In genomic region chr10:107914450-107915276, GRCh38 we compare ENCODE assay signal across 1 cellular context.
TF ChIP-seq lines count a peak whose summit lies in the region.

No MANE protein-coding gene starts in this region.

TF ChIP-seq in WTC11, 78 proteins besides CTCF, POLR2A, EP300 and RAD21 (continued from another document and continues in another):
- TF ChIP-seq ZNF425 (CRISPR knock-in tag; conservative IDR thresholded peaks at IDR 0.05) (no peak), ZNF317 (CRISPR knock-in tag; IDR thresholded peaks at IDR 0.05; ENCODE audit: borderline replicate concordance, low read depth) (peak; percentile 28; the same call in 1 of the 2 replicates), ETV6 (CRISPR knock-in tag; IDR thresholded peaks at IDR 0.05) (peak; percentile 63), NFE2L1 (CRISPR knock-in tag; IDR thresholded peaks at IDR 0.05) (no peak), ZNF219 (CRISPR knock-in tag; IDR thresholded peaks at IDR 0.05; ENCODE audit: borderline replicate concordance) (no peak), FOXP1 (CRISPR knock-in tag; IDR thresholded peaks at IDR 0.05; ENCODE audit: borderline replicate concordance) (peak; percentile 56; the same call in 1 of the 2 replicates), RORB (CRISPR knock-in tag; IDR thresholded peaks at IDR 0.05) (no peak), FOXP4 (CRISPR knock-in tag; IDR thresholded peaks at IDR 0.05) (peak; percentile 40; the same call in 1 of the 2 replicates), ARID4B (CRISPR knock-in tag; IDR thresholded peaks at IDR 0.05; ENCODE audit: borderline replicate concordance) (no peak), SMAD3 (CRISPR knock-in tag; IDR thresholded peaks at IDR 0.05; ENCODE audit: borderline replicate concordance) (no peak), ZNF232 (CRISPR knock-in tag; IDR thresholded peaks at IDR 0.05) (no peak), CBFB (CRISPR knock-in tag; IDR thresholded peaks at IDR 0.05; ENCODE audit: low read depth) (no peak), E2F1 (CRISPR knock-in tag; IDR thresholded peaks at IDR 0.05) (no peak), TCF7 (CRISPR knock-in tag; IDR thresholded peaks at IDR 0.05; ENCODE audit: low read depth) (no peak), ZNF121 (CRISPR knock-in tag; IDR thresholded peaks at IDR 0.05) (0 out of 2 replicates have a peak, but pooled peaks have one; percentile 15), KAT7 (CRISPR knock-in tag; IDR thresholded peaks at IDR 0.05; ENCODE audit: borderline replicate concordance) (no peak; the same call in none of the 2 replicates), NR2C2 (CRISPR knock-in tag; IDR thresholded peaks at IDR 0.05) (no peak), RELA (CRISPR knock-in tag; IDR thresholded peaks at IDR 0.05; ENCODE audit: borderline replicate concordance) (0 out of 2 replicates have a peak, but pooled peaks have one; percentile 49), SOX15 (CRISPR knock-in tag; IDR thresholded peaks at IDR 0.05) (no peak), ZNF423 (CRISPR knock-in tag; IDR thresholded peaks at IDR 0.05) (0 out of 2 replicates have a peak, but pooled peaks have one; percentile 31), ZNF671 (CRISPR knock-in tag; IDR thresholded peaks at IDR 0.05) (no peak), ZNF138 (CRISPR knock-in tag; conservative IDR thresholded peaks at IDR 0.05) (peak; percentile 84; the same call in 1 of the 2 replicates), STAT6 (CRISPR knock-in tag; conservative IDR thresholded peaks at IDR 0.05; ENCODE audit: low read depth) (no peak), ELF4 (CRISPR knock-in tag; IDR thresholded peaks at IDR 0.05; ENCODE audit: low read depth) (peak; percentile 75; the same call in 1 of the 2 replicates), GABPB1 (CRISPR knock-in tag; IDR thresholded peaks at IDR 0.05) (no peak), ESRRA (CRISPR knock-in tag; IDR thresholded peaks at IDR 0.05; ENCODE audit: borderline replicate concordance) (0 out of 2 replicates have a peak, but pooled peaks have one; percentile 67), FOXK1 (CRISPR knock-in tag; IDR thresholded peaks at IDR 0.05) (no peak; the same call in 1 of the 2 replicates)
- TF ChIP-seq, protein P1, sequence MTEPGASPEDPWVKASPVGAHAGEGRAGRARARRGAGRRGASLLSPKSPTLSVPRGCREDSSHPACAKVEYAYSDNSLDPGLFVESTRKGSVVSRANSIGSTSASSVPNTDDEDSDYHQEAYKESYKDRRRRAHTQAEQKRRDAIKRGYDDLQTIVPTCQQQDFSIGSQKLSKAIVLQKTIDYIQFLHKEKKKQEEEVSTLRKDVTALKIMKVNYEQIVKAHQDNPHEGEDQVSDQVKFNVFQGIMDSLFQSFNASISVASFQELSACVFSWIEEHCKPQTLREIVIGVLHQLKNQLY (CRISPR knock-in tag; IDR thresholded peaks at IDR 0.05), result 0 out of 2 replicates have a peak, but pooled peaks have one; percentile 56
- TF ChIP-seq, protein P2, sequence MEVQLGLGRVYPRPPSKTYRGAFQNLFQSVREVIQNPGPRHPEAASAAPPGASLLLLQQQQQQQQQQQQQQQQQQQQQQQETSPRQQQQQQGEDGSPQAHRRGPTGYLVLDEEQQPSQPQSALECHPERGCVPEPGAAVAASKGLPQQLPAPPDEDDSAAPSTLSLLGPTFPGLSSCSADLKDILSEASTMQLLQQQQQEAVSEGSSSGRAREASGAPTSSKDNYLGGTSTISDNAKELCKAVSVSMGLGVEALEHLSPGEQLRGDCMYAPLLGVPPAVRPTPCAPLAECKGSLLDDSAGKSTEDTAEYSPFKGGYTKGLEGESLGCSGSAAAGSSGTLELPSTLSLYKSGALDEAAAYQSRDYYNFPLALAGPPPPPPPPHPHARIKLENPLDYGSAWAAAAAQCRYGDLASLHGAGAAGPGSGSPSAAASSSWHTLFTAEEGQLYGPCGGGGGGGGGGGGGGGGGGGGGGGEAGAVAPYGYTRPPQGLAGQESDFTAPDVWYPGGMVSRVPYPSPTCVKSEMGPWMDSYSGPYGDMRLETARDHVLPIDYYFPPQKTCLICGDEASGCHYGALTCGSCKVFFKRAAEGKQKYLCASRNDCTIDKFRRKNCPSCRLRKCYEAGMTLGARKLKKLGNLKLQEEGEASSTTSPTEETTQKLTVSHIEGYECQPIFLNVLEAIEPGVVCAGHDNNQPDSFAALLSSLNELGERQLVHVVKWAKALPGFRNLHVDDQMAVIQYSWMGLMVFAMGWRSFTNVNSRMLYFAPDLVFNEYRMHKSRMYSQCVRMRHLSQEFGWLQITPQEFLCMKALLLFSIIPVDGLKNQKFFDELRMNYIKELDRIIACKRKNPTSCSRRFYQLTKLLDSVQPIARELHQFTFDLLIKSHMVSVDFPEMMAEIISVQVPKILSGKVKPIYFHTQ (CRISPR knock-in tag; IDR thresholded peaks at IDR 0.05), result no peak
- TF ChIP-seq, protein P3, sequence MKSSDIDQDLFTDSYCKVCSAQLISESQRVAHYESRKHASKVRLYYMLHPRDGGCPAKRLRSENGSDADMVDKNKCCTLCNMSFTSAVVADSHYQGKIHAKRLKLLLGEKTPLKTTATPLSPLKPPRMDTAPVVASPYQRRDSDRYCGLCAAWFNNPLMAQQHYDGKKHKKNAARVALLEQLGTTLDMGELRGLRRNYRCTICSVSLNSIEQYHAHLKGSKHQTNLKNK (CRISPR knock-in tag; IDR thresholded peaks at IDR 0.05), result no peak
- TF ChIP-seq, protein P4, sequence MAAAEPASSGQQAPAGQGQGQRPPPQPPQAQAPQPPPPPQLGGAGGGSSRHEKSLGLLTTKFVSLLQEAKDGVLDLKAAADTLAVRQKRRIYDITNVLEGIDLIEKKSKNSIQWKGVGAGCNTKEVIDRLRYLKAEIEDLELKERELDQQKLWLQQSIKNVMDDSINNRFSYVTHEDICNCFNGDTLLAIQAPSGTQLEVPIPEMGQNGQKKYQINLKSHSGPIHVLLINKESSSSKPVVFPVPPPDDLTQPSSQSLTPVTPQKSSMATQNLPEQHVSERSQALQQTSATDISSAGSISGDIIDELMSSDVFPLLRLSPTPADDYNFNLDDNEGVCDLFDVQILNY (CRISPR knock-in tag; IDR thresholded peaks at IDR 0.05), result 0 out of 2 replicates have a peak, but pooled peaks have one; percentile 23
- TF ChIP-seq, protein P5, sequence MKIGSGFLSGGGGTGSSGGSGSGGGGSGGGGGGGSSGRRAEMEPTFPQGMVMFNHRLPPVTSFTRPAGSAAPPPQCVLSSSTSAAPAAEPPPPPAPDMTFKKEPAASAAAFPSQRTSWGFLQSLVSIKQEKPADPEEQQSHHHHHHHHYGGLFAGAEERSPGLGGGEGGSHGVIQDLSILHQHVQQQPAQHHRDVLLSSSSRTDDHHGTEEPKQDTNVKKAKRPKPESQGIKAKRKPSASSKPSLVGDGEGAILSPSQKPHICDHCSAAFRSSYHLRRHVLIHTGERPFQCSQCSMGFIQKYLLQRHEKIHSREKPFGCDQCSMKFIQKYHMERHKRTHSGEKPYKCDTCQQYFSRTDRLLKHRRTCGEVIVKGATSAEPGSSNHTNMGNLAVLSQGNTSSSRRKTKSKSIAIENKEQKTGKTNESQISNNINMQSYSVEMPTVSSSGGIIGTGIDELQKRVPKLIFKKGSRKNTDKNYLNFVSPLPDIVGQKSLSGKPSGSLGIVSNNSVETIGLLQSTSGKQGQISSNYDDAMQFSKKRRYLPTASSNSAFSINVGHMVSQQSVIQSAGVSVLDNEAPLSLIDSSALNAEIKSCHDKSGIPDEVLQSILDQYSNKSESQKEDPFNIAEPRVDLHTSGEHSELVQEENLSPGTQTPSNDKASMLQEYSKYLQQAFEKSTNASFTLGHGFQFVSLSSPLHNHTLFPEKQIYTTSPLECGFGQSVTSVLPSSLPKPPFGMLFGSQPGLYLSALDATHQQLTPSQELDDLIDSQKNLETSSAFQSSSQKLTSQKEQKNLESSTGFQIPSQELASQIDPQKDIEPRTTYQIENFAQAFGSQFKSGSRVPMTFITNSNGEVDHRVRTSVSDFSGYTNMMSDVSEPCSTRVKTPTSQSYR (CRISPR knock-in tag; IDR thresholded peaks at IDR 0.05), result no peak
